Comparison of ENCODE assay signal across 24 cellular contexts in the genomic region with DNA sequence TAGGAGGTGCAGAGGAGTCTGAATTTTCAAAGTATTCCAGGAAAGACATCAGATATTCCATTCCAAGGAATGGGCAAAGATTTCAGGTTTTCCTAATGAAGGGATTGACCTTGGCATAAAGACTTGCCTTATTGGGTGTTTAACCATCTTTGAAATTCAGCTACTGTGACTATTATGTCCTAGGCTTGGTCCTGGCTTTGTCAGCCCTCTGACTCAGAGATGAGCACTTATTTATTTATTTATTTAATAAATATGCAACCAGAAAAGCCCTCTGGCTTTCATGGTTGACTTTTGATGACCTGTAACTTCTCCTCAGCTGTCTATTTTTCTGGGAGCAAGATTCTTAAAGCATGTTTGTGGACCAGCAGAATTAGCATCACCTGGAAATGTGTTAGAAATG.
A peak's percentile ranks its signal among the peaks of the same experiment; 100 is the strongest.
DNase-seq lines count a peak whose midpoint lies in the region; ATAC-seq, FAIRE-seq and TF ChIP-seq lines count a peak whose summit lies in the region.
"Had no signal": no experiment of that assay in that cellular context is flagged by ENCODE, and none has a peak within 500 bp of the region (broad histone marks: within the 10 kb centered on the region; RNA-seq: fewer than 3 reads in every experiment).

No MANE protein-coding gene starts in this region.

- H3K36me3 ChIP-seq in bronchial epithelial cell (ENCODE audit: control insufficient read depth, insufficient read depth, low read length) = no peaks in the 10 kb centered on the region
- H3K36me3 ChIP-seq: BE2C, BLaER1 had no signal

- peak; percentile 55 for ATAC-seq in esophagus mucosa

- H3K4me3 ChIP-seq in bronchial epithelial cell (ENCODE audit: low read depth, low read length) = no peak overlapping the region
- H3K4me3 ChIP-seq: BLaER1 had no signal

- no peaks in the 10 kb centered on the region for H3K27me3 ChIP-seq in bronchial epithelial cell (ENCODE audit: control insufficient read depth, insufficient read depth, low read length)
- H3K27me3 ChIP-seq: BLaER1 had no signal

- DNase-seq in HPDE6-E6E7 (ENCODE audit: extremely low spot score) (peak; percentile 28), bronchial epithelial cell (ENCODE audit: low read depth) (peak; percentile 59), DMS79 (lab: John Stamatoyannopoulos, UW) (no peak), T-helper 1 cell (no peak), NCI-H1048 (lab: John Stamatoyannopoulos, UW) (no peak)
- DNase-seq: 8988T; ACHN; BE2C; C1 segment of cervical spinal cord; CD4-positive, alpha-beta memory T cell; CD4-positive, CD25-positive, alpha-beta regulatory T cell; CD8-positive, alpha-beta memory T cell; COR-L47; DMS 273 treated with DMSO at 0.1 percent for 48 hours; DMS153; DMS53; DMS79 treated with DMSO at 0.1 percent for 48 hours; GF-D8 had no signal

- TF ChIP-seq CTCF in bronchial epithelial cell (IDR thresholded peaks at IDR 0.05; ENCODE audit: insufficient read depth, low read length, severe bottlenecking) = no peak

- FAIRE-seq in bronchial epithelial cell (lab: Jason Lieb, UNC) = no peak
- FAIRE-seq: A204.1, G401.6, GM12891, GM19239 had no signal

Comparison
In these comparisons a context has a peak if more than half of its experiments do, and no peak if none do; other contexts are left out.
1. DNase-seq: peak in HPDE6-E6E7 (single experiment) and bronchial epithelial cell (single experiment); none in DMS79 (single experiment), T-helper 1 cell (0 of 5) and NCI-H1048 (single experiment).